Comparison of ENCODE assay signal across 8 cellular contexts in genomic region chr3:47380601-47381316, GRCh38. TPM values are rescaled to one million over a fixed set of nuclear protein-coding genes. Genes with fewer than 3 reads are reported as not detected.
DNase-seq lines count a peak whose midpoint lies in the region; ATAC-seq, FAIRE-seq and TF ChIP-seq lines count a peak whose summit lies in the region.

TSS of gene PTPN23 (plus strand) at chr3:47381021. CDS start at chr3:47381097, 76 bp downstream.

- no peaks in the 10 kb centered on the region for H3K9me3 ChIP-seq in kidney (ENCODE audit: control insufficient read depth in 1 of 2, low read length in 2 of 2)

- H3K36me3 Mint-ChIP-seq in chondrocyte (ENCODE audit: low read depth): peaks cover 4% of the 10 kb centered on the region

- peak within 1 kb of the TSS; percentile 100 for H3K4me3 Mint-ChIP-seq in chondrocyte (ENCODE audit: unreplicated experiment)

- H3K36me3 ChIP-seq in kidney (ENCODE audit: control insufficient read depth in 1 of 2, insufficient read depth in 2 of 2, low read length in 2 of 2): no peaks in the 10 kb centered on the region

- intact Hi-C loops in kidney (cut with DNase I): no loop called here

- peaks cover 38% of the 10 kb centered on the region for H3K4me1 Mint-ChIP-seq in chondrocyte (ENCODE audit: low read depth)

- DNase-seq in AML-193 (lab: John Stamatoyannopoulos, UW) (peak; percentile 99 to 100), NCI-H510A treated with DMSO at 0.1 percent for 48 hours (lab: John Stamatoyannopoulos, UW) (peak; percentile 95), chondrocyte (ENCODE audit: low spot score) (peak; percentile 99), kidney (peak; percentile 100)
- DNase-seq in activated CD4-positive, alpha-beta T cell treated with anti-CD3 and anti-CD28 coated beads for 24 hours (ENCODE audit: low read depth in 2 of 2): peak; percentile 97
- DNase-seq in stimulated activated CD4-positive, alpha-beta T cell treated with anti-CD3 and anti-CD28 coated beads, Interleukin-15, amount 100 ng/mL, for 24 hours: peak; percentile 99

- peak within 1 kb of the TSS; percentile 99 for H3K27ac Mint-ChIP-seq in chondrocyte (ENCODE audit: unreplicated experiment)

- peak; percentile 95 for TF ChIP-seq POLR2A in GM19193 (IDR thresholded peaks at IDR 0.05; ENCODE audit: extremely low read depth, insufficient read depth, insufficient read length)

- peak; percentile 85 for ATAC-seq in HG03439 (IDR thresholded peaks at IDR 0.05; ENCODE audit: unreplicated experiment)

- H3K27ac ChIP-seq in kidney (ENCODE audit: low read depth in 2 of 2, low read length in 2 of 2): peak within 1 kb of the TSS; percentile 96 to 98

- peak within 1 kb of the TSS; percentile 93 to 100 for H3K9ac ChIP-seq in kidney (ENCODE audit: low read length in 2 of 2)

- peak; percentile 38 for FAIRE-seq in kidney (lab: Jason Lieb, UNC)

- H3K4me3 ChIP-seq in kidney (ENCODE audit: low read length in 2 of 2): peak within 1 kb of the TSS; percentile 87 to 93

- H3K4me1 ChIP-seq in kidney (ENCODE audit: control insufficient read depth in 1 of 2, insufficient read depth in 1 of 2, low read depth in 1 of 2, low read length in 2 of 2): peaks cover 3 to 19% of the 10 kb centered on the region in 2 donors

- TF ChIP-seq CTCF in chondrocyte (IDR thresholded peaks at IDR 0.05) (no peak), kidney (IDR thresholded peaks at IDR 0.05; ENCODE audit: borderline replicate concordance, extremely low read depth, insufficient read depth) (no peak)

- no peaks in the 10 kb centered on the region for H3K9me3 Mint-ChIP-seq in chondrocyte (ENCODE audit: low read depth)

- no peaks in the 10 kb centered on the region for H3K27me3 Mint-ChIP-seq in chondrocyte (ENCODE audit: low read depth)

RNA-seq across cellular contexts. Expression of gene PTPN23, which starts in this region (rescaled TPM):
- total RNA-seq in chondrocyte (43.5 to 49.5 TPM (median 47.8 TPM) in 3 replicates), kidney (48.5 TPM)
- polyA plus RNA-seq in kidney (ENCODE audit: insufficient read depth, low read depth, low replicate concordance): 12.6 TPM

Comparison
In these comparisons a context has a peak if more than half of its experiments do, and no peak if none do; other contexts are left out.
1. Peak in every context shown above with its lines: DNase-seq, ATAC-seq, H3K4me3 ChIP-seq and H3K27ac ChIP-seq.